In genomic region chrX:9829308-9830267, GRCh38 we compare ENCODE assay signal across 8 cellular contexts. TPM values are rescaled to one million over a fixed set of nuclear protein-coding genes. Genes with fewer than 3 reads are reported as not detected.
A peak's percentile ranks its signal among the peaks of the same experiment; 100 is the strongest.
DNase-seq lines count a peak whose midpoint lies in the region; ATAC-seq and FAIRE-seq lines count a peak whose summit lies in the region.

No MANE protein-coding gene starts in this region.

- peak; percentile 94 for FAIRE-seq in RCC 7860 (lab: Jason Lieb, UNC)

- peak; percentile 81 for DNase-seq in RCC 7860 (ENCODE audit: low spot score)
- DNase-seq in myocyte (ENCODE audit: low read depth), result peak; percentile 9
- no peak for DNase-seq in T-helper 9 cell
- DNase-seq in AG20443 (ENCODE audit: low spot score), result no peak
- DNase-seq in activated CD4-positive, CD25-positive, alpha-beta regulatory T cell (lab: John Stamatoyannopoulos, UW), result no peak
- DNase-seq in HuH-7 (ENCODE audit: low spot score), result no peak

- ATAC-seq in GM18909 (IDR thresholded peaks at IDR 0.05; ENCODE audit: poor library complexity, unreplicated experiment) (peak; percentile 85), HG02678 (IDR thresholded peaks at IDR 0.05; ENCODE audit: unreplicated experiment) (peak; percentile 94)

RNA-seq across cellular contexts. Expression of gene SHROOM2, which starts 43.4 kb away (rescaled TPM):
- 5.5 and 18.3 TPM in 2 replicates for total RNA-seq in myocyte
- polyA plus RNA-seq in myocyte (2012), result 9.0 TPM

Comparison
In these comparisons a context has a peak if more than half of its experiments do, and no peak if none do; other contexts are left out.
1. DNase-seq: peak in RCC 7860 (single experiment) and myocyte (single experiment); none in T-helper 9 cell (single experiment), AG20443 (single experiment), activated CD4-positive, CD25-positive, alpha-beta regulatory T cell (0 of 4) and HuH-7 (single experiment).